In the genomic region with DNA sequence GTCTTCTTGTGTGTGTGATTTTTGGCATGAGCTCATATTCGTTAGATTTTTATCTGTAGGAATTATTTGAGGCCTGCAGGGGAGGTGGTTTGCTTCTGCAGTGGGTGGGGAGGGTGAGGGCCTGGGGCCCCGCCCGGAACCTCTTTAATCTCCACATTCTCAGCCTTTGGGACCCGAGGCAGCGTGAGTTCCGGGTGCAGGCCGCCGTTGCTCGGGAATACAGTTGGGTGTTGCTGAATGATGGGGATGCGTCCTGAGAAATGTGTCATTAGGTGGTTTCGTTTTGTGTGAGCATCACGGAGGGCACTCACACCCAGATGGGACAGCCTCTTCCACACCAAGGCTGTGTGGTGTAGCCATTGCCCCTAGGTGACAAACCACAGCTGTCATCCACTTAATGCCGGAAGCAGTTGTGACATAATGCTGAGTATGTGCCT, we compare ENCODE assay signal across 11 cellular contexts. TPM values are rescaled to one million over a fixed set of nuclear protein-coding genes. Genes with fewer than 3 reads are reported as not detected.
DNase-seq lines count a peak whose midpoint lies in the region; ATAC-seq and TF ChIP-seq lines count a peak whose summit lies in the region.
"Had no signal": no experiment of that assay in that cellular context is flagged by ENCODE, and none has a peak within 500 bp of the region (broad histone marks: within the 10 kb centered on the region; RNA-seq: fewer than 3 reads in every experiment).

No MANE protein-coding gene starts in this region.

- H3K36me3 ChIP-seq in left ventricle myocardium inferior = peaks cover 22% of the 10 kb centered on the region

- H3K27ac Mint-ChIP-seq in activated CD4-positive, alpha-beta memory T cell treated with anti-CD3 and anti-CD28 coated beads for 36 hours = peak overlapping the region; percentile 89
- H3K27ac Mint-ChIP-seq: progenitor cell of endocrine pancreas had no signal

- CTCF ChIA-PET in activated CD4-positive, alpha-beta memory T cell treated with anti-CD3 and anti-CD28 coated beads for 36 hours (lab: Charles Lee) = interaction anchor here (1.2 to 1.9 kb wide), 6 partner anchors 23 to 116 kb away, joined by 3 to 10 read pairs (median 5); a partner anchor contains a TSS

- POLR2A ChIA-PET in activated CD4-positive, alpha-beta memory T cell treated with anti-CD3 and anti-CD28 coated beads for 36 hours (lab: Charles Lee) = interaction anchor here (1.0 to 2.5 kb wide), 7 partner anchors 9 to 448 kb away, joined by 3 to 13 read pairs (median 6); a partner anchor contains a TSS

- peaks cover 38% of the 10 kb centered on the region for H3K4me1 Mint-ChIP-seq in activated CD4-positive, alpha-beta memory T cell treated with anti-CD3 and anti-CD28 coated beads for 36 hours (ENCODE audit: low read depth)

- H3K9me3 ChIP-seq in left ventricle myocardium inferior (replicated peaks) = peaks cover 4% of the 10 kb centered on the region

- H3K36me3 Mint-ChIP-seq in activated CD4-positive, alpha-beta memory T cell treated with anti-CD3 and anti-CD28 coated beads for 36 hours = peaks cover 18% of the 10 kb centered on the region

- no peak for DNase-seq in activated CD4-positive, CD25-positive, alpha-beta regulatory T cell (lab: John Stamatoyannopoulos, UW)
- DNase-seq in activated CD4-positive, alpha-beta memory T cell treated with anti-CD3 and anti-CD28 coated beads for 36 hours = peak; percentile 85
- peak; percentile 9 for DNase-seq in left ventricle myocardium inferior
- peak; percentile 57 to 70 for DNase-seq in stimulated activated CD8-positive, alpha-beta memory T cell treated with anti-CD3 and anti-CD28 coated beads, Interleukin-7, amount 100 ng/mL, for 48 hours (ENCODE audit: extremely low read depth in 1 of 2, low read depth in 1 of 2)
- no peak for DNase-seq in NCI-H69 (lab: John Stamatoyannopoulos, UW)
- DNase-seq in ecto neural progenitor cell (ENCODE audit: low spot score) = no peak

- no peaks in the 10 kb centered on the region for H3K4me1 ChIP-seq in left ventricle myocardium inferior

- H3K27me3 ChIP-seq in left ventricle myocardium inferior (ENCODE audit: low read depth) = no peaks in the 10 kb centered on the region

- ATAC-seq in activated CD4-positive, CD25-positive, alpha-beta regulatory T cell treated with anti-CD3 and anti-CD28 coated beads, Interleukin-2, amount 50 U/mL, for 24 hours = peak; percentile 69 to 86
- no peak for ATAC-seq in GM21786 (IDR thresholded peaks at IDR 0.05; ENCODE audit: unreplicated experiment)

- H3K27me3 Mint-ChIP-seq in activated CD4-positive, alpha-beta memory T cell treated with anti-CD3 and anti-CD28 coated beads for 36 hours = no peaks in the 10 kb centered on the region
- H3K27me3 Mint-ChIP-seq: progenitor cell of endocrine pancreas had no signal

- H3K4me3 Mint-ChIP-seq in activated CD4-positive, alpha-beta memory T cell treated with anti-CD3 and anti-CD28 coated beads for 36 hours = peak overlapping the region; percentile 44

- H3K4me3 ChIP-seq in left ventricle myocardium inferior = no peak overlapping the region

- peaks cover 5% of the 10 kb centered on the region for H3K9me3 Mint-ChIP-seq in activated CD4-positive, alpha-beta memory T cell treated with anti-CD3 and anti-CD28 coated beads for 36 hours

- no peak for TF ChIP-seq CTCF in left ventricle myocardium inferior (IDR thresholded peaks at IDR 0.05; ENCODE audit: borderline replicate concordance)

- intact Hi-C loops in activated CD4-positive, alpha-beta memory T cell treated with anti-CD3 and anti-CD28 coated beads for 36 hours (cut with micrococcal nuclease) = loop anchor here (2.0 to 5.0 kb wide), 4 partner anchors 22 to 99 kb away; no protein-coding TSS in a partner anchor
- intact Hi-C loops in left ventricle myocardium inferior (cut with micrococcal nuclease) = no loop called here

- H3K27ac ChIP-seq in left ventricle myocardium inferior (replicated peaks) = no peak overlapping the region

RNA-seq across cellular contexts. Expression of a gene that starts 13.7 kb away (rescaled TPM):
- under 1 TPM; 0.65 to 0.93 TPM for total RNA-seq in activated CD4-positive, alpha-beta memory T cell treated with anti-CD3 and anti-CD28 coated beads for 36 hours
- not detected for total RNA-seq in left ventricle myocardium inferior

RNA-seq across cellular contexts. Expression of a gene that starts 28.5 kb away (rescaled TPM):
- total RNA-seq in activated CD4-positive, alpha-beta memory T cell treated with anti-CD3 and anti-CD28 coated beads for 36 hours = 10 to 100 TPM; 27.5 to 28.2 TPM
- total RNA-seq in left ventricle myocardium inferior = 17.8 TPM

RNA-seq across cellular contexts. Expression of a gene that starts 46.0 kb away (rescaled TPM):
- total RNA-seq in activated CD4-positive, alpha-beta memory T cell treated with anti-CD3 and anti-CD28 coated beads for 36 hours = under 1 TPM; 0.31 to 0.36 TPM
- not detected for total RNA-seq in left ventricle myocardium inferior
- total RNA-seq: activated CD8-positive, alpha-beta memory T cell treated with anti-CD3 and anti-CD28 coated beads for 36 hours; fibroblast of villous mesenchyme had no signal

Comparison
In these comparisons a context has a peak if more than half of its experiments do, and no peak if none do; other contexts are left out.
1. DNase-seq: peak in activated CD4-positive, alpha-beta memory T cell treated with anti-CD3 and anti-CD28 coated beads for 36 hours (single experiment), left ventricle myocardium inferior (single experiment) and stimulated activated CD8-positive, alpha-beta memory T cell treated with anti-CD3 and anti-CD28 coated beads, Interleukin-7, amount 100 ng/mL, for 48 hours (2 of 2); none in activated CD4-positive, CD25-positive, alpha-beta regulatory T cell (0 of 4), NCI-H69 (single experiment) and ecto neural progenitor cell (single experiment).